16 cellular contexts compared by ENCODE assay signal in genomic region chr5:71738962-71739361, GRCh38. TPM values are rescaled to one million over a fixed set of nuclear protein-coding genes. Genes with fewer than 3 reads are reported as not detected.
DNase-seq lines count a peak whose midpoint lies in the region; ATAC-seq and TF ChIP-seq lines count a peak whose summit lies in the region.
"Had no signal": no experiment of that assay in that cellular context is flagged by ENCODE, and none has a peak within 500 bp of the region (broad histone marks: within the 10 kb centered on the region; RNA-seq: fewer than 3 reads in every experiment).

No MANE protein-coding gene starts in this region.

- H3K27me3 ChIP-seq in OCI-LY3 (ENCODE audit: low read depth, low read length): no peaks in the 10 kb centered on the region

- H3K9me3 ChIP-seq in OCI-LY3 (ENCODE audit: insufficient read depth, low read length): peaks cover 9% of the 10 kb centered on the region; the same call in 1 of the 2 replicates
- H3K9me3 ChIP-seq: Caco-2 had no signal

- peak overlapping the region; percentile 41; the same call in 1 of the 2 replicates for H3K27ac ChIP-seq in OCI-LY3 (ENCODE audit: low read length)

- no peaks in the 10 kb centered on the region for H3K79me2 ChIP-seq in OCI-LY3 (ENCODE audit: low read length)

- H3K36me3 ChIP-seq in OCI-LY3 (replicated peaks; ENCODE audit: low read depth, low read length): no peaks in the 10 kb centered on the region

- H4K20me1 ChIP-seq in OCI-LY3 (ENCODE audit: insufficient read depth, low read length): no peaks in the 10 kb centered on the region

- TF ChIP-seq CTCF in GM12865 (IDR thresholded peaks at IDR 0.05; ENCODE audit: insufficient read depth, low read depth, low read length, missing control alignments) (no peak), OCI-LY3 (IDR thresholded peaks at IDR 0.05; ENCODE audit: low read depth, low read length) (no peak), foreskin fibroblast (IDR thresholded peaks at IDR 0.05; ENCODE audit: low read depth, low read length) (no peak)

- H3K9ac ChIP-seq in OCI-LY3 (ENCODE audit: low read length): no peak overlapping the region

- DNase-seq in GM12865 (ENCODE audit: low read depth) (peak; percentile 44), foreskin fibroblast (no peak), cerebellum (ENCODE audit: low spot score) (no peak), CD1c-positive myeloid dendritic cell (ENCODE audit: extremely low spot score) (no peak)
- DNase-seq: Caco-2; CD8-positive, alpha-beta memory T cell; DMS53; GF-D8; HCEC 1CT; HFFc6; Karpas-422 had no signal

- peak; percentile 43 for ATAC-seq in GM18907 (IDR thresholded peaks at IDR 0.05; ENCODE audit: unreplicated experiment)
- ATAC-seq: HepG2 had no signal

- peak overlapping the region; percentile 50 for H3K4me2 ChIP-seq in OCI-LY3 (ENCODE audit: low read length)

- H2AFZ ChIP-seq in OCI-LY3 (ENCODE audit: low read depth, low read length): no peak overlapping the region; the same call in 1 of the 2 replicates

- peaks cover 24% of the 10 kb centered on the region for H3K4me1 ChIP-seq in OCI-LY3 (ENCODE audit: low read length)
- H3K4me1 ChIP-seq: Caco-2 had no signal

- H3K4me3 ChIP-seq in GM12865 (ENCODE audit: low read depth, low read length): no peak overlapping the region
- H3K4me3 ChIP-seq in OCI-LY3 (ENCODE audit: low read length): 0 out of 2 replicates have a peak overlapping the region, but pooled peaks have one; percentile 15
- no peak overlapping the region for H3K4me3 ChIP-seq in foreskin fibroblast (ENCODE audit: low read depth in 1 of 2, low read length in 2 of 2)

RNA-seq across cellular contexts. Expression of gene CARTPT, which starts 19.9 kb away (rescaled TPM):
- total RNA-seq in cerebellum: not detected
- total RNA-seq: A673; Caco-2; CD8-positive, alpha-beta memory T cell; H4; HepG2; HFFc6 had no signal
